In the genomic region with DNA sequence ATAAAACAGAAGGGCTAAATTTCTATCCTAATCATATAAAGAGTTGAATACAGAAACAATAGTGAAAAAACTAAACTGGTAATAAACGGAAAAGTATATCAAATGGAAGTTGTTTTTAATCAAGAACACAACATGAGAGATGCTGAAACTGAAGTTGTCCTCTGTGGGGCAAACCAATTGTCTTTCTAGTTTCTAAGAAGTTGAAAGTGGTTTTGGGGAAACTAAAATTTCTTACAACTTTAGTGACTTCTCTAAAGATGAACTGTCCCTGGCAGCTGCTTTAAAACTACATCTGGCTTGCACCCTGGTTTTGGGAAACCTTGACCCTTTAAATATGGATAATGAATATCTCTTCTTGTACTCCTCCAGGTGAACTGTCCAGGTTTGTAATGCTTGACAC, we compare ENCODE assay signal across 17 cellular contexts.
"Had no signal": no experiment of that assay in that cellular context is flagged by ENCODE, and none has a peak within 500 bp of the region (broad histone marks: within the 10 kb centered on the region; RNA-seq: fewer than 3 reads in every experiment).

No MANE protein-coding gene starts in this region.

- H3K9me3 Mint-ChIP-seq: activated naive CD4-positive, alpha-beta T cell treated with anti-CD3 and anti-CD28 coated beads, Interleukin-2, amount 50 U/mL, for 72 hours; dendritic cell treated with granulocyte-macrophage colony-stimulating factor and Interleukin-4, amounts not matched to agents 40 ng/mL and 50 ng/mL, for 4 days; memory B cell; naive thymus-derived CD4-positive, alpha-beta T cell had no signal

- DNase-seq: activated gamma-delta T cell; anterior cingulate cortex; cerebellar nuclear complex; effector memory CD4-positive, alpha-beta T cell; foreskin fibroblast; glutamatergic neuron; hypothalamus; left ventricle myocardium inferior; mucosa of descending colon; naive thymus-derived CD4-positive, alpha-beta T cell; ovary; thyroid gland had no signal

- H3K27me3 Mint-ChIP-seq: dendritic cell treated with granulocyte-macrophage colony-stimulating factor and Interleukin-4, amounts not matched to agents 40 ng/mL and 50 ng/mL, for 4 days; memory B cell; naive thymus-derived CD4-positive, alpha-beta T cell had no signal

- ATAC-seq: activated CD4-positive, CD25-positive, alpha-beta regulatory T cell treated with anti-CD3 and anti-CD28 coated beads, Interleukin-2, amount 50 U/mL, for 24 hours; mucosa of descending colon; naive thymus-derived CD4-positive, alpha-beta T cell; sciatic nerve had no signal

- H3K4me1 Mint-ChIP-seq: memory B cell had no signal

- H3K27ac Mint-ChIP-seq: dendritic cell treated with granulocyte-macrophage colony-stimulating factor and Interleukin-4, amounts not matched to agents 40 ng/mL and 50 ng/mL, for 4 days; memory B cell had no signal

- H3K4me3 Mint-ChIP-seq: dendritic cell treated with granulocyte-macrophage colony-stimulating factor and Interleukin-4, amounts not matched to agents 40 ng/mL and 50 ng/mL, for 4 days; memory B cell had no signal
